In the genomic region with DNA sequence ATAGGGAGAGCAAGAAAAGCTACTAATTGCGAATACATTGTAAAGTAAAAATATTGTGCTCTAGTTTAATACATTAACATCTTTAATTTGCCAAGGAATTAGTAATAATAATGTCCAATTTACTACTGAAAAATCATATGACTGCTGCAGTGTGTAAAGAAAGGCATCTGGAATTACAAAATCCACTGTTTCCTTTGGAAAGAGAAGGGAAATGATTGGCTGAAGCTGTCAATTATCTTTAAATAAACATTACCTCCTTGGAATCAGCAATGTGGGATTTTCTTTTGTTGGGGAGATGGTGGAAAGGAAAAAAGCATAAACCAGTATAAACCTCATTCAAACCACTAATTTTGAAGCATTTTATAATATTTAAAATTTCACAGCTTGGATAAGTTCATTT, we compare ENCODE assay signal across 23 cellular contexts.
"Had no signal": no experiment of that assay in that cellular context is flagged by ENCODE, and none has a peak within 500 bp of the region (broad histone marks: within the 10 kb centered on the region; RNA-seq: fewer than 3 reads in every experiment).

No MANE protein-coding gene starts in this region.

- H3K4me1 Mint-ChIP-seq: endodermal cell; immature natural killer cell; naive B cell; naive thymus-derived CD8-positive, alpha-beta T cell had no signal

- ATAC-seq: effector memory CD8-positive, alpha-beta T cell; esophagus mucosa; foreskin keratinocyte; gastroesophageal sphincter; heart left ventricle; left cardiac atrium; left lung; left ventricle myocardium superior; lower lobe of right lung; mucosa of descending colon; naive thymus-derived CD8-positive, alpha-beta T cell had no signal

- H3K36me3 Mint-ChIP-seq: immature natural killer cell had no signal

- DNase-seq: colonic mucosa; cortex of kidney; effector CD8-positive, alpha-beta T cell; effector memory CD8-positive, alpha-beta T cell; endodermal cell; erythroblast; esophagus squamous epithelium; foreskin keratinocyte; heart left ventricle; hypothalamus; immature natural killer cell; left cardiac atrium; left lung; left ventricle myocardium superior; lower lobe of right lung; mesenchymal stem cell; mucosa of descending colon; naive B cell; naive thymus-derived CD8-positive, alpha-beta T cell had no signal

- H3K4me3 Mint-ChIP-seq: dendritic cell treated with granulocyte-macrophage colony-stimulating factor and Interleukin-4, amounts not matched to agents 40 ng/mL and 50 ng/mL, for 4 days; effector memory CD8-positive, alpha-beta T cell; endodermal cell; immature natural killer cell; mesothelial cell of epicardium; naive B cell; naive thymus-derived CD8-positive, alpha-beta T cell had no signal

- H3K27ac Mint-ChIP-seq: dendritic cell treated with granulocyte-macrophage colony-stimulating factor and Interleukin-4, amounts not matched to agents 40 ng/mL and 50 ng/mL, for 4 days; effector memory CD8-positive, alpha-beta T cell; endodermal cell; immature natural killer cell; mesothelial cell of epicardium; naive B cell; naive thymus-derived CD8-positive, alpha-beta T cell had no signal
